ENCODE assay signal across 1 cellular context in the genomic region with DNA sequence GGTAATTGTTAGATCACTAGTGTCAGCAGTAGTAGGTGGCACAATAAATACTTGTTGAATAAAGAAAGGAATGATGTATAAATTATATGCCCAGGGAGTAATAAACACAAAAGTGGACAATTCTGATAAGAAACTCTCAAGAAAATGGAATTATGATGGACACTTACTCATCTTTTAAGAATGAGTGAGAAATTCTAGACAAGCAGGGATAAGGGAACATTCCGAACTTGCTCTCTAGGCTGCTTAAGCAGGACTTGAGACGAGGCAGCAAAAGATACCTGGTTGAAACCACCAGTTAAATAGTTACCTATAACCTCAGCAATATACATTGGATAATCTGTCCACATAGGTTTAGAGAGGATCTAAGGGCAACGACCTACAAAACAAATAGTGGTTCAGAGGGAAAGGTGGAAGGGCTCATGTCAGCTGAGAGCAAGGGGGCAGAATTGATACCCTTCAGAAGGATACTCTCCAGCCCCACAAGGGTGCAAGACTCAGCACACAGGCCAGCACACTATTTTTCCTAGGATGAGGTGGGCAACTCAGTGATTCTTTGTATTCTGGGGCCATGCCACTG.
TF ChIP-seq lines count a peak whose summit lies in the region.

No MANE protein-coding gene starts in this region.

TF ChIP-seq in HepG2, 621 proteins besides CTCF, POLR2A, EP300 and RAD21 (continued from another document and continues in another):
- TF ChIP-seq, protein P1, sequence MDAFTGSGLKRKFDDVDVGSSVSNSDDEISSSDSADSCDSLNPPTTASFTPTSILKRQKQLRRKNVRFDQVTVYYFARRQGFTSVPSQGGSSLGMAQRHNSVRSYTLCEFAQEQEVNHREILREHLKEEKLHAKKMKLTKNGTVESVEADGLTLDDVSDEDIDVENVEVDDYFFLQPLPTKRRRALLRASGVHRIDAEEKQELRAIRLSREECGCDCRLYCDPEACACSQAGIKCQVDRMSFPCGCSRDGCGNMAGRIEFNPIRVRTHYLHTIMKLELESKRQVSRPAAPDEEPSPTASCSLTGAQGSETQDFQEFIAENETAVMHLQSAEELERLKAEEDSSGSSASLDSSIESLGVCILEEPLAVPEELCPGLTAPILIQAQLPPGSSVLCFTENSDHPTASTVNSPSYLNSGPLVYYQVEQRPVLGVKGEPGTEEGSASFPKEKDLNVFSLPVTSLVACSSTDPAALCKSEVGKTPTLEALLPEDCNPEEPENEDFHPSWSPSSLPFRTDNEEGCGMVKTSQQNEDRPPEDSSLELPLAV (CRISPR knock-in tag; conservative IDR thresholded peaks at IDR 0.05; ENCODE audit: low read depth): no peak
- 0 out of 2 replicates have a peak, but pooled peaks have one; percentile 42 for TF ChIP-seq ZNF580 (CRISPR knock-in tag; IDR thresholded peaks at IDR 0.05; ENCODE audit: borderline replicate concordance, low read depth)
- no peak for TF ChIP-seq PRDM15 (CRISPR knock-in tag; IDR thresholded peaks at IDR 0.05)
- TF ChIP-seq ZNF616 (CRISPR knock-in tag; IDR thresholded peaks at IDR 0.05; ENCODE audit: low read depth): no peak
- no peak for TF ChIP-seq ARHGAP35 (CRISPR knock-in tag; IDR thresholded peaks at IDR 0.05; ENCODE audit: borderline replicate concordance)
- TF ChIP-seq ZNF777 (CRISPR knock-in tag; IDR thresholded peaks at IDR 0.05): no peak
- TF ChIP-seq RXRB (CRISPR knock-in tag; IDR thresholded peaks at IDR 0.05; ENCODE audit: borderline replicate concordance): peak; percentile 94
- no peak for TF ChIP-seq ZNF619 (CRISPR knock-in tag; IDR thresholded peaks at IDR 0.05)
- no peak for TF ChIP-seq ZNF557 (CRISPR knock-in tag; IDR thresholded peaks at IDR 0.05)
- TF ChIP-seq, protein P2, sequence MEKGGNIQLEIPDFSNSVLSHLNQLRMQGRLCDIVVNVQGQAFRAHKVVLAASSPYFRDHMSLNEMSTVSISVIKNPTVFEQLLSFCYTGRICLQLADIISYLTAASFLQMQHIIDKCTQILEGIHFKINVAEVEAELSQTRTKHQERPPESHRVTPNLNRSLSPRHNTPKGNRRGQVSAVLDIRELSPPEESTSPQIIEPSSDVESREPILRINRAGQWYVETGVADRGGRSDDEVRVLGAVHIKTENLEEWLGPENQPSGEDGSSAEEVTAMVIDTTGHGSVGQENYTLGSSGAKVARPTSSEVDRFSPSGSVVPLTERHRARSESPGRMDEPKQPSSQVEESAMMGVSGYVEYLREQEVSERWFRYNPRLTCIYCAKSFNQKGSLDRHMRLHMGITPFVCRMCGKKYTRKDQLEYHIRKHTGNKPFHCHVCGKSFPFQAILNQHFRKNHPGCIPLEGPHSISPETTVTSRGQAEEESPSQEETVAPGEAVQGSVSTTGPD (CRISPR knock-in tag; IDR thresholded peaks at IDR 0.05): no peak
- no peak for TF ChIP-seq ZNF510 (CRISPR knock-in tag; IDR thresholded peaks at IDR 0.05; ENCODE audit: low read depth)
- TF ChIP-seq, protein P3, sequence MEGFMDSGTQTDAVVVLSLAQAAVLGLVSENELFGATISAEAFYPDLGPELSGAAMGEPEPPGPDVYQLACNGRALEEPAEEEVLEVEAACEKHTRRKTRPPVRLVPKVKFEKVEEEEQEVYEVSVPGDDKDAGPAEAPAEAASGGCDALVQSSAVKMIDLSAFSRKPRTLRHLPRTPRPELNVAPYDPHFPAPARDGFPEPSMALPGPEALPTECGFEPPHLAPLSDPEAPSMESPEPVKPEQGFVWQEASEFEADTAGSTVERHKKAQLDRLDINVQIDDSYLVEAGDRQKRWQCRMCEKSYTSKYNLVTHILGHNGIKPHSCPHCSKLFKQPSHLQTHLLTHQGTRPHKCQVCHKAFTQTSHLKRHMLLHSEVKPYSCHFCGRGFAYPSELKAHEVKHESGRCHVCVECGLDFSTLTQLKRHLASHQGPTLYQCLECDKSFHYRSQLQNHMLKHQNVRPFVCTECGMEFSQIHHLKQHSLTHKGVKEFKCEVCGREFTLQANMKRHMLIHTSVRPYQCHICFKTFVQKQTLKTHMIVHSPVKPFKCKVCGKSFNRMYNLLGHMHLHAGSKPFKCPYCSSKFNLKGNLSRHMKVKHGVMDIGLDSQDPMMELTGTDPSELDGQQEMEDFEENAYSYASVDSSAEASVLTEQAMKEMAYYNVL (CRISPR knock-in tag; IDR thresholded peaks at IDR 0.05; ENCODE audit: borderline replicate concordance): peak; percentile 75
- no peak for TF ChIP-seq ELF4 (CRISPR knock-in tag; IDR thresholded peaks at IDR 0.05; ENCODE audit: borderline replicate concordance)
- TF ChIP-seq, protein P4, sequence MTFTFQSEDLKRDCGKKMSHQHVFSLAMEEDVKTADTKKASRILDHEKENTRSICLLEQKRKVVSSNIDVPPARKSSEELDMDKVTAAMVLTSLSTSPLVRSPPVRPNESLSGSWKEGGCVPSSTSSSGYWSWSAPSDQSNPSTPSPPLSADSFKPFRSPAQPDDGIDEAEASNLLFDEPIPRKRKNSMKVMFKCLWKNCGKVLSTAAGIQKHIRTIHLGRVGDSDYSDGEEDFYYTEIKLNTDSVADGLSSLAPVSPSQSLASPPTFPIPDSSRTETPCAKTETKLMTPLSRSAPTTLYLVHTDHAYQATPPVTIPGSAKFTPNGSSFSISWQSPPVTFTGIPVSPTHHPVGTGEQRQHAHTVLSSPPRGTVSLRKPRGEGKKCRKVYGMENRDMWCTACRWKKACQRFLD (CRISPR knock-in tag; IDR thresholded peaks at IDR 0.05; ENCODE audit: borderline replicate concordance): no peak
- no peak for TF ChIP-seq ZNF749 (CRISPR knock-in tag; IDR thresholded peaks at IDR 0.05; ENCODE audit: borderline replicate concordance)
- TF ChIP-seq TFAP4 (IDR thresholded peaks at IDR 0.05; ENCODE audit: borderline replicate concordance, low read depth): peak; percentile 94
- TF ChIP-seq ZNF546 (CRISPR knock-in tag; conservative IDR thresholded peaks at IDR 0.05): no peak
- TF ChIP-seq ZNF17 (CRISPR knock-in tag; IDR thresholded peaks at IDR 0.05): no peak
- TF ChIP-seq RAD51 (IDR thresholded peaks at IDR 0.05; ENCODE audit: borderline replicate concordance): no peak
- no peak for TF ChIP-seq ZNF333 (CRISPR knock-in tag; IDR thresholded peaks at IDR 0.05; ENCODE audit: borderline replicate concordance)
- TF ChIP-seq KDM5A (IDR thresholded peaks at IDR 0.05; ENCODE audit: borderline replicate concordance, low read length): no peak
- no peak for TF ChIP-seq ZSCAN25 (CRISPR knock-in tag; IDR thresholded peaks at IDR 0.05)
- TF ChIP-seq ZNF326 (CRISPR knock-in tag; IDR thresholded peaks at IDR 0.05; ENCODE audit: borderline replicate concordance): no peak
- TF ChIP-seq REXO4 (CRISPR knock-in tag; IDR thresholded peaks at IDR 0.05; ENCODE audit: borderline replicate concordance): no peak
- TF ChIP-seq HNRNPL (IDR thresholded peaks at IDR 0.05; ENCODE audit: low read depth, low read length): no peak
- no peak for TF ChIP-seq ZNF547 (CRISPR knock-in tag; IDR thresholded peaks at IDR 0.05)
- TF ChIP-seq SETDB1 (CRISPR knock-in tag; IDR thresholded peaks at IDR 0.05; ENCODE audit: borderline replicate concordance): no peak
- TF ChIP-seq, protein P5, sequence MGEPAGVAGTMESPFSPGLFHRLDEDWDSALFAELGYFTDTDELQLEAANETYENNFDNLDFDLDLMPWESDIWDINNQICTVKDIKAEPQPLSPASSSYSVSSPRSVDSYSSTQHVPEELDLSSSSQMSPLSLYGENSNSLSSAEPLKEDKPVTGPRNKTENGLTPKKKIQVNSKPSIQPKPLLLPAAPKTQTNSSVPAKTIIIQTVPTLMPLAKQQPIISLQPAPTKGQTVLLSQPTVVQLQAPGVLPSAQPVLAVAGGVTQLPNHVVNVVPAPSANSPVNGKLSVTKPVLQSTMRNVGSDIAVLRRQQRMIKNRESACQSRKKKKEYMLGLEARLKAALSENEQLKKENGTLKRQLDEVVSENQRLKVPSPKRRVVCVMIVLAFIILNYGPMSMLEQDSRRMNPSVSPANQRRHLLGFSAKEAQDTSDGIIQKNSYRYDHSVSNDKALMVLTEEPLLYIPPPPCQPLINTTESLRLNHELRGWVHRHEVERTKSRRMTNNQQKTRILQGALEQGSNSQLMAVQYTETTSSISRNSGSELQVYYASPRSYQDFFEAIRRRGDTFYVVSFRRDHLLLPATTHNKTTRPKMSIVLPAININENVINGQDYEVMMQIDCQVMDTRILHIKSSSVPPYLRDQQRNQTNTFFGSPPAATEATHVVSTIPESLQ (CRISPR knock-in tag; conservative IDR thresholded peaks at IDR 0.05): 0 out of 2 replicates have a peak, but pooled peaks have one; percentile 33
- no peak for TF ChIP-seq TCF12 (IDR thresholded peaks at IDR 0.05)
- no peak for TF ChIP-seq TCF12 (CRISPR knock-in tag; IDR thresholded peaks at IDR 0.05)
- TF ChIP-seq CERS6 (CRISPR knock-in tag; IDR thresholded peaks at IDR 0.05): no peak
- TF ChIP-seq NCOA2 (CRISPR knock-in tag; IDR thresholded peaks at IDR 0.05): peak; percentile 64; the same call in 1 of the 2 replicates
- TF ChIP-seq MATR3 (CRISPR knock-in tag; IDR thresholded peaks at IDR 0.05): no peak
- no peak for TF ChIP-seq ZNF773 (CRISPR knock-in tag; IDR thresholded peaks at IDR 0.05; ENCODE audit: borderline replicate concordance)
- TF ChIP-seq KLF16 (CRISPR knock-in tag; IDR thresholded peaks at IDR 0.05): peak in 1 of 2 experiments; percentile 44; a peak in 1 of 4 replicates
- TF ChIP-seq ZNF256 (CRISPR knock-in tag; conservative IDR thresholded peaks at IDR 0.05): no peak
- TF ChIP-seq, protein P6, sequence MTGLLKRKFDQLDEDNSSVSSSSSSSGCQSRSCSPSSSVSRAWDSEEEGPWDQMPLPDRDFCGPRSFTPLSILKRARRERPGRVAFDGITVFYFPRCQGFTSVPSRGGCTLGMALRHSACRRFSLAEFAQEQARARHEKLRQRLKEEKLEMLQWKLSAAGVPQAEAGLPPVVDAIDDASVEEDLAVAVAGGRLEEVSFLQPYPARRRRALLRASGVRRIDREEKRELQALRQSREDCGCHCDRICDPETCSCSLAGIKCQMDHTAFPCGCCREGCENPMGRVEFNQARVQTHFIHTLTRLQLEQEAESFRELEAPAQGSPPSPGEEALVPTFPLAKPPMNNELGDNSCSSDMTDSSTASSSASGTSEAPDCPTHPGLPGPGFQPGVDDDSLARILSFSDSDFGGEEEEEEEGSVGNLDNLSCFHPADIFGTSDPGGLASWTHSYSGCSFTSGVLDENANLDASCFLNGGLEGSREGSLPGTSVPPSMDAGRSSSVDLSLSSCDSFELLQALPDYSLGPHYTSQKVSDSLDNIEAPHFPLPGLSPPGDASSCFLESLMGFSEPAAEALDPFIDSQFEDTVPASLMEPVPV (CRISPR knock-in tag; IDR thresholded peaks at IDR 0.05): no peak
- peak; percentile 18; the same call in 1 of the 2 replicates for TF ChIP-seq TFDP1 (CRISPR knock-in tag; IDR thresholded peaks at IDR 0.05; ENCODE audit: borderline replicate concordance)
- no peak for TF ChIP-seq CREB3 (CRISPR knock-in tag; IDR thresholded peaks at IDR 0.05)
- no peak for TF ChIP-seq ZNF660 (CRISPR knock-in tag; IDR thresholded peaks at IDR 0.05; ENCODE audit: borderline replicate concordance, low read depth)
- TF ChIP-seq ZSCAN9 (CRISPR knock-in tag; IDR thresholded peaks at IDR 0.05; ENCODE audit: borderline replicate concordance): no peak
- peak; percentile 77 for TF ChIP-seq RARA (CRISPR knock-in tag; IDR thresholded peaks at IDR 0.05)
